Comparison of ENCODE assay signal across 13 cellular contexts in genomic region chr2:3563521-3563976, GRCh38. TPM values are rescaled to one million over a fixed set of nuclear protein-coding genes. Genes with fewer than 3 reads are reported as not detected.
DNase-seq lines count a peak whose midpoint lies in the region; ATAC-seq and TF ChIP-seq lines count a peak whose summit lies in the region.
"Had no signal": no experiment of that assay in that cellular context is flagged by ENCODE, and none has a peak within 500 bp of the region (broad histone marks: within the 10 kb centered on the region; RNA-seq: fewer than 3 reads in every experiment).

No MANE protein-coding gene starts in this region.

- no TSS peak for BruUV-seq in PC-3 (replicated peaks; lab: Mats Ljungman, UMichigan)

- H3K36me3 ChIP-seq in PC-3 (ENCODE audit: low read depth, low read length): no peaks in the 10 kb centered on the region
- H3K36me3 ChIP-seq in brain microvascular endothelial cell (replicated peaks): no peaks in the 10 kb centered on the region
- H3K36me3 ChIP-seq: right lobe of liver had no signal

- no peaks in the 10 kb centered on the region for H3K9me2 ChIP-seq in PC-3 (replicated peaks; ENCODE audit: low read length)

- H3K27me3 Mint-ChIP-seq in memory B cell: no peaks in the 10 kb centered on the region

- in situ Hi-C loops in brain microvascular endothelial cell (cut with HindIII; ENCODE audit: low pct_ligation_motif_present, low sequenced_read_pairs): no loop called here

- peak overlapping the region; percentile 96 for H3K27ac Mint-ChIP-seq in memory B cell

- no peak for DNase-seq in memory B cell (ENCODE audit: low spot score in 2 of 2)
- no peak for DNase-seq in PC-3
- DNase-seq in stimulated activated CD4-positive, alpha-beta T cell treated with anti-CD3 and anti-CD28 coated beads, Interleukin-2, amount 100 ng/mL, for 24 hours: no peak
- DNase-seq in brain microvascular endothelial cell: no peak
- DNase-seq in NCI-H526 treated with DMSO at 0.1 percent for 48 hours (lab: John Stamatoyannopoulos, UW): no peak
- DNase-seq: activated CD4-positive, alpha-beta T cell treated with anti-CD3 and anti-CD28 coated beads for 48 hours; DND-41; effector memory CD4-positive, alpha-beta T cell; midbrain; right lobe of liver had no signal

- H3K9me3 ChIP-seq in PC-3 (ENCODE audit: low read length): no peaks in the 10 kb centered on the region
- H3K9me3 ChIP-seq: right lobe of liver had no signal

- H3F3A ChIP-seq in PC-3 (ENCODE audit: low read length, unreplicated experiment): no peaks in the 10 kb centered on the region

- H4K20me1 ChIP-seq in PC-3 (ENCODE audit: low read length): no peaks in the 10 kb centered on the region

- no peaks in the 10 kb centered on the region for H3K27me3 ChIP-seq in PC-3 (ENCODE audit: low read length)
- no peaks in the 10 kb centered on the region for H3K27me3 ChIP-seq in brain microvascular endothelial cell (replicated peaks)
- H3K27me3 ChIP-seq: right lobe of liver had no signal

- H3K4me1 ChIP-seq in PC-3 (ENCODE audit: insufficient read depth, low read length): peaks cover 9% of the 10 kb centered on the region
- H3K4me1 ChIP-seq: right lobe of liver had no signal

- CTCF ChIA-PET in PC-3 (lab: Charles Lee): no interaction called here

- H3K4me2 ChIP-seq in PC-3 (ENCODE audit: low read length): no peak overlapping the region

- peaks cover 1% of the 10 kb centered on the region for H3K9me3 Mint-ChIP-seq in memory B cell

- H3K27ac ChIP-seq in PC-3 (ENCODE audit: low read length) (no peak overlapping the region), brain microvascular endothelial cell (no peak overlapping the region)
- H3K27ac ChIP-seq: right lobe of liver had no signal

- peaks cover 13% of the 10 kb centered on the region for H3K36me3 Mint-ChIP-seq in memory B cell

- H3K4me3 Mint-ChIP-seq in memory B cell: peak overlapping the region; percentile 81

- H3K4me3 ChIP-seq in PC-3 (ENCODE audit: low read length): no peak overlapping the region
- no peak overlapping the region for H3K4me3 ChIP-seq in brain microvascular endothelial cell (ENCODE audit: low read depth, low read length)
- H3K4me3 ChIP-seq: right lobe of liver had no signal

- H3K9ac ChIP-seq in PC-3 (ENCODE audit: low read length): no peak overlapping the region

- peaks cover 31% of the 10 kb centered on the region for H3K4me1 Mint-ChIP-seq in memory B cell

- POLR2A ChIA-PET in PC-3 (lab: Charles Lee; ENCODE audit: unreplicated experiment): no interaction called here

- ATAC-seq in GM18907 (IDR thresholded peaks at IDR 0.05; ENCODE audit: unreplicated experiment) (peak; percentile 56), GM21576 (IDR thresholded peaks at IDR 0.05; ENCODE audit: unreplicated experiment) (peak; percentile 37), HG03135 (IDR thresholded peaks at IDR 0.05; ENCODE audit: unreplicated experiment) (peak; percentile 40), memory B cell (ENCODE audit: low read depth) (peak; percentile 47), PC-3 (no peak)
- ATAC-seq: right lobe of liver had no signal

- intact Hi-C loops in PC-3 (cut with micrococcal nuclease): no loop called here

- no peak overlapping the region for H2AFZ ChIP-seq in PC-3 (ENCODE audit: low read length)

- TF ChIP-seq CTCF in PC-3 (conservative IDR thresholded peaks at IDR 0.05; ENCODE audit: low read depth, low read length) (no peak), brain microvascular endothelial cell (IDR thresholded peaks at IDR 0.05; ENCODE audit: low read depth, low read length, missing control alignments) (no peak)

- peaks cover 10% of the 10 kb centered on the region for H3K79me2 ChIP-seq in PC-3 (ENCODE audit: low read length)

RNA-seq across cellular contexts. Expression of gene RNASEH1, which starts 5.4 kb away (rescaled TPM):
- total RNA-seq in PC-3 (2014; rRNA removed): 44.5 and 51.1 TPM in 2 replicates

RNA-seq across cellular contexts. Expression of gene RPS7, which starts 11.5 kb away (rescaled TPM):
- total RNA-seq in PC-3 (2014; rRNA removed): 1,408 and 1,694 TPM in 2 replicates

RNA-seq across cellular contexts. Expression of gene COLEC11, which starts 31.4 kb away (rescaled TPM):
- total RNA-seq in PC-3 (2014; rRNA removed): 0.44 TPM in 1 of 2 replicates, not detected in the other

RNA-seq across cellular contexts. Expression of gene ADI1, which starts 44.2 kb away (rescaled TPM):
- 89.8 and 97.8 TPM in 2 replicates for total RNA-seq in PC-3 (2014; rRNA removed)
